ENCODE assay signal across 1 cellular context in the genomic region with DNA sequence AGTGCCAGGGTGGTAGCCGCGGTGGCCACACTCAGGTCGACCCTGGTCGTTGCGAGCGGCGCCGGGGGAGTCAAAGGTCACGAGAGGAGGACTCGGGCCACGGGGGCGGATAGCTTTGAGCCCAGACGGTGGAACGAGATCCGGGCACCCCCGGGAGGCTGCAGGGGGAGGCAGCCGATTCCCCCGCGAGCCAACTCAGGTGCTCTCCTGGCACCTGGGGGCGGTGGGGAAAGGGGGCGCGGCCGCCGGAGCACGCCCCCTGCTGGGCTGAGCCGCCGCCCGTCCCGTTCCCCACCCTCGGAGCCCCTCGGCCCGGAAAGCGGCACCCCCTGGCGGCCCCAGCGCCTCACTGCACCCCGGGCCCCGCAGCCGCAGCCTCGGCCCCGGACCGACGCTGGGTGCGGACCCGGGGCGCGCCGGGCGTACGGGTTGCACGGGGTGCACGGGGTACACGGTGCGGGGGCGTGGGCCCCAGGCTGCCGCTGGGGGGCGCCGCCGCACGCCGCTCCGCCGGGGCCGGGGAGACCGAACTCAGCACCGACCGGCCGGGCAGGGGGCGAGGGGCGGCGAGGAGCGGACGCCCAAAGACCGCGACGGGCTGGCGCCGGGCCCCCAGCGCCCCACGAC.
TF ChIP-seq lines count a peak whose summit lies in the region.

No MANE protein-coding gene starts in this region.

TF ChIP-seq in IMR-90, 13 proteins besides CTCF, POLR2A, EP300 and RAD21:
- no peak for TF ChIP-seq FOS (IDR thresholded peaks at IDR 0.05; ENCODE audit: low read depth, low read length)
- TF ChIP-seq SMC3 (IDR thresholded peaks at IDR 0.05; ENCODE audit: low read depth, low read length), result peak; percentile 59
- TF ChIP-seq CHD1 (IDR thresholded peaks at IDR 0.05; ENCODE audit: low read depth, low read length), result no peak
- TF ChIP-seq, protein P1, sequence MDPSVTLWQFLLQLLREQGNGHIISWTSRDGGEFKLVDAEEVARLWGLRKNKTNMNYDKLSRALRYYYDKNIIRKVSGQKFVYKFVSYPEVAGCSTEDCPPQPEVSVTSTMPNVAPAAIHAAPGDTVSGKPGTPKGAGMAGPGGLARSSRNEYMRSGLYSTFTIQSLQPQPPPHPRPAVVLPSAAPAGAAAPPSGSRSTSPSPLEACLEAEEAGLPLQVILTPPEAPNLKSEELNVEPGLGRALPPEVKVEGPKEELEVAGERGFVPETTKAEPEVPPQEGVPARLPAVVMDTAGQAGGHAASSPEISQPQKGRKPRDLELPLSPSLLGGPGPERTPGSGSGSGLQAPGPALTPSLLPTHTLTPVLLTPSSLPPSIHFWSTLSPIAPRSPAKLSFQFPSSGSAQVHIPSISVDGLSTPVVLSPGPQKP (IDR thresholded peaks at IDR 0.05; ENCODE audit: borderline replicate concordance, low read depth, low read length), result no peak
- TF ChIP-seq CEBPB (IDR thresholded peaks at IDR 0.05; ENCODE audit: low read depth, low read length), result no peak
- no peak for TF ChIP-seq MXI1 (IDR thresholded peaks at IDR 0.05; ENCODE audit: borderline replicate concordance, low read depth, low read length)
- peak; percentile 90 for TF ChIP-seq MAZ (IDR thresholded peaks at IDR 0.05; ENCODE audit: borderline replicate concordance, low read depth, low read length)
- TF ChIP-seq BHLHE40 (IDR thresholded peaks at IDR 0.05; ENCODE audit: low read depth, low read length), result no peak
- no peak for TF ChIP-seq NFE2L2 (IDR thresholded peaks at IDR 0.05; ENCODE audit: low read depth, low read length)
- no peak for TF ChIP-seq MAFK (IDR thresholded peaks at IDR 0.05; ENCODE audit: low read depth, low read length)
